Comparison of ENCODE assay signal across 1 cellular context in the genomic region with DNA sequence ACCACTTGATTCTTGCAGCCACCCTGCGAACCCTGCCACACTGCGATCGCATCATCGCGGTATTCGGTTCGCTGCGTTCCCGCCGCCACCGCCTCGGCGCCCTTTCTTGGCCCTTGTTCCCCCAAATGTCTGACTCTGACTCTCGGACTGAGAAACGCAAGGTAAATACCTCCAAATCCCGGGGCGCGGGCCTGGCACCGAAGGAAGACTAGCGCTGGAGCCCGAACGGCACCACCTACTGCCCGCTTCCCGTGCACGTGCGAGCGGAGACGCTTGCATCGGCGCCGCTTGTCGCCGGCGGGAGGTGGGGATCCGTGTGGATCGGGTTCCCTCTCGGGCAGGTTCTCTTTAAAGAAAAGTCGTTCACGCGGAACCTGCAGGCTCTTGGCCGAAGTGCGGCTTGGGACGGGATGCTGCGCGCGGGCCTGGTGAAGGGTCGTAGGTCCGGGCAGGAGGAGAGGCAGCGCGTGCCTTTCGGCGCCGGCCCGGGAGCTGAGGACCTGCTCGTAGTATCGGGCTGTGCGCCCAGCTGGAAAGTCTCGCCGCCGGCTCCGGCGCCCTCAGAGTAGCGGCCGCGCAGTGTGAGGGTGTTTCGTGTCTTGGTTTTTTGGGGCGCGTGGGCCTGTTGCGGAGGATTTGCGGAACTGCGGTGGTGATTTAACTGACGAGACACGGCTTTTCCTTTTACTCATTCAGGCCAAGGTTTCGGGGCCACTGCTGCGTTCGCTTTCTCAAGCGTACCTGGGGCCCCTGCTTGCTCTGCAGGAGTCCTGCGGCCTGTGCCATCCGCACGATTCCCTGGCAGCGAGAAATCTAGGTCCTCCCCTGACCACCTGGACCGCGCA.
A peak's percentile ranks its signal among the peaks of the same experiment; 100 is the strongest.
TF ChIP-seq lines count a peak whose summit lies in the region.

No MANE protein-coding gene starts in this region.

TF ChIP-seq in HepG2, 621 proteins besides CTCF, POLR2A, EP300 and RAD21 (continued from another document and continues in another):
- TF ChIP-seq, protein P1, sequence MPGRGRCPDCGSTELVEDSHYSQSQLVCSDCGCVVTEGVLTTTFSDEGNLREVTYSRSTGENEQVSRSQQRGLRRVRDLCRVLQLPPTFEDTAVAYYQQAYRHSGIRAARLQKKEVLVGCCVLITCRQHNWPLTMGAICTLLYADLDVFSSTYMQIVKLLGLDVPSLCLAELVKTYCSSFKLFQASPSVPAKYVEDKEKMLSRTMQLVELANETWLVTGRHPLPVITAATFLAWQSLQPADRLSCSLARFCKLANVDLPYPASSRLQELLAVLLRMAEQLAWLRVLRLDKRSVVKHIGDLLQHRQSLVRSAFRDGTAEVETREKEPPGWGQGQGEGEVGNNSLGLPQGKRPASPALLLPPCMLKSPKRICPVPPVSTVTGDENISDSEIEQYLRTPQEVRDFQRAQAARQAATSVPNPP (CRISPR knock-in tag; IDR thresholded peaks at IDR 0.05), result peak; percentile 11; the same call in 1 of the 2 replicates
- peak; percentile 43; the same call in 1 of the 2 replicates for TF ChIP-seq RNF2 (conservative IDR thresholded peaks at IDR 0.05; ENCODE audit: low read depth)
- peak; percentile 25; the same call in 1 of the 2 replicates for TF ChIP-seq FOXM1 (CRISPR knock-in tag; IDR thresholded peaks at IDR 0.05)
- TF ChIP-seq BRCA1 (CRISPR knock-in tag; IDR thresholded peaks at IDR 0.05), result 0 out of 2 replicates have a peak, but pooled peaks have one; percentile 13
- TF ChIP-seq, protein P2, sequence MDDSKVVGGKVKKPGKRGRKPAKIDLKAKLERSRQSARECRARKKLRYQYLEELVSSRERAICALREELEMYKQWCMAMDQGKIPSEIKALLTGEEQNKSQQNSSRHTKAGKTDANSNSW (CRISPR knock-in tag; IDR thresholded peaks at IDR 0.05; ENCODE audit: borderline replicate concordance), result 0 out of 2 replicates have a peak, but pooled peaks have one; percentile 21
- TF ChIP-seq ZNF589 (CRISPR knock-in tag; conservative IDR thresholded peaks at IDR 0.05), result peak; percentile 45; the same call in 1 of the 2 replicates
- TF ChIP-seq SIN3B (IDR thresholded peaks at IDR 0.05; ENCODE audit: low read length), result no peak
- peak; percentile 17 for TF ChIP-seq XRCC5 (optimal IDR thresholded peaks at IDR 0.05; ENCODE audit: low read length)
- TF ChIP-seq ZNF30 (CRISPR knock-in tag; IDR thresholded peaks at IDR 0.05), result 0 out of 2 replicates have a peak, but pooled peaks have one; percentile 70
- TF ChIP-seq ZNF329 (CRISPR knock-in tag; IDR thresholded peaks at IDR 0.05; ENCODE audit: low read depth), result peak; percentile 7; the same call in 1 of the 2 replicates
- peak; percentile 16; the same call in 1 of the 2 replicates for TF ChIP-seq ARNTL (CRISPR knock-in tag; IDR thresholded peaks at IDR 0.05)
- 0 out of 2 replicates have a peak, but pooled peaks have one; percentile 15 for TF ChIP-seq ZNF232 (CRISPR knock-in tag; IDR thresholded peaks at IDR 0.05; ENCODE audit: borderline replicate concordance)
- TF ChIP-seq, protein P3, sequence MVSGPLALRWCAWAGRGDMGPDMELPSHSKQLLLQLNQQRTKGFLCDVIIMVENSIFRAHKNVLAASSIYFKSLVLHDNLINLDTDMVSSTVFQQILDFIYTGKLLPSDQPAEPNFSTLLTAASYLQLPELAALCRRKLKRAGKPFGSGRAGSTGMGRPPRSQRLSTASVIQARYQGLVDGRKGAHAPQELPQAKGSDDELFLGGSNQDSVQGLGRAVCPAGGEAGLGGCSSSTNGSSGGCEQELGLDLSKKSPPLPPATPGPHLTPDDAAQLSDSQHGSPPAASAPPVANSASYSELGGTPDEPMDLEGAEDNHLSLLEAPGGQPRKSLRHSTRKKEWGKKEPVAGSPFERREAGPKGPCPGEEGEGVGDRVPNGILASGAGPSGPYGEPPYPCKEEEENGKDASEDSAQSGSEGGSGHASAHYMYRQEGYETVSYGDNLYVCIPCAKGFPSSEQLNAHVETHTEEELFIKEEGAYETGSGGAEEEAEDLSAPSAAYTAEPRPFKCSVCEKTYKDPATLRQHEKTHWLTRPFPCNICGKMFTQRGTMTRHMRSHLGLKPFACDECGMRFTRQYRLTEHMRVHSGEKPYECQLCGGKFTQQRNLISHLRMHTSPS (CRISPR knock-in tag; IDR thresholded peaks at IDR 0.05; ENCODE audit: low read depth), result peak; percentile 48; the same call in 1 of the 2 replicates
- no peak for TF ChIP-seq ZFP82 (CRISPR knock-in tag; IDR thresholded peaks at IDR 0.05; ENCODE audit: borderline replicate concordance)
- TF ChIP-seq ZNF225 (CRISPR knock-in tag; IDR thresholded peaks at IDR 0.05), result no peak; the same call in 1 of the 2 replicates
- 0 out of 2 replicates have a peak, but pooled peaks have one; percentile 30 for TF ChIP-seq ISX (CRISPR knock-in tag; conservative IDR thresholded peaks at IDR 0.05)
- TF ChIP-seq, protein P4, sequence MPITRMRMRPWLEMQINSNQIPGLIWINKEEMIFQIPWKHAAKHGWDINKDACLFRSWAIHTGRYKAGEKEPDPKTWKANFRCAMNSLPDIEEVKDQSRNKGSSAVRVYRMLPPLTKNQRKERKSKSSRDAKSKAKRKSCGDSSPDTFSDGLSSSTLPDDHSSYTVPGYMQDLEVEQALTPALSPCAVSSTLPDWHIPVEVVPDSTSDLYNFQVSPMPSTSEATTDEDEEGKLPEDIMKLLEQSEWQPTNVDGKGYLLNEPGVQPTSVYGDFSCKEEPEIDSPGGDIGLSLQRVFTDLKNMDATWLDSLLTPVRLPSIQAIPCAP (CRISPR knock-in tag; IDR thresholded peaks at IDR 0.05; ENCODE audit: low read depth), result peak; percentile 58; the same call in 1 of the 2 replicates
- TF ChIP-seq ZNF883 (CRISPR knock-in tag; IDR thresholded peaks at IDR 0.05; ENCODE audit: not compliant biosample characterization), result peak; percentile 24
- TF ChIP-seq ZNF20 (CRISPR knock-in tag; IDR thresholded peaks at IDR 0.05), result no peak
- TF ChIP-seq ZNF780A (CRISPR knock-in tag; IDR thresholded peaks at IDR 0.05), result 0 out of 2 replicates have a peak, but pooled peaks have one; percentile 30
- TF ChIP-seq SRY (CRISPR knock-in tag; IDR thresholded peaks at IDR 0.05), result peak; percentile 75
- TF ChIP-seq ARHGAP35 (CRISPR knock-in tag; IDR thresholded peaks at IDR 0.05; ENCODE audit: borderline replicate concordance), result no peak
- peak; percentile 47; the same call in 1 of the 2 replicates for TF ChIP-seq HDAC1 (CRISPR knock-in tag; IDR thresholded peaks at IDR 0.05)
- TF ChIP-seq, protein P5, sequence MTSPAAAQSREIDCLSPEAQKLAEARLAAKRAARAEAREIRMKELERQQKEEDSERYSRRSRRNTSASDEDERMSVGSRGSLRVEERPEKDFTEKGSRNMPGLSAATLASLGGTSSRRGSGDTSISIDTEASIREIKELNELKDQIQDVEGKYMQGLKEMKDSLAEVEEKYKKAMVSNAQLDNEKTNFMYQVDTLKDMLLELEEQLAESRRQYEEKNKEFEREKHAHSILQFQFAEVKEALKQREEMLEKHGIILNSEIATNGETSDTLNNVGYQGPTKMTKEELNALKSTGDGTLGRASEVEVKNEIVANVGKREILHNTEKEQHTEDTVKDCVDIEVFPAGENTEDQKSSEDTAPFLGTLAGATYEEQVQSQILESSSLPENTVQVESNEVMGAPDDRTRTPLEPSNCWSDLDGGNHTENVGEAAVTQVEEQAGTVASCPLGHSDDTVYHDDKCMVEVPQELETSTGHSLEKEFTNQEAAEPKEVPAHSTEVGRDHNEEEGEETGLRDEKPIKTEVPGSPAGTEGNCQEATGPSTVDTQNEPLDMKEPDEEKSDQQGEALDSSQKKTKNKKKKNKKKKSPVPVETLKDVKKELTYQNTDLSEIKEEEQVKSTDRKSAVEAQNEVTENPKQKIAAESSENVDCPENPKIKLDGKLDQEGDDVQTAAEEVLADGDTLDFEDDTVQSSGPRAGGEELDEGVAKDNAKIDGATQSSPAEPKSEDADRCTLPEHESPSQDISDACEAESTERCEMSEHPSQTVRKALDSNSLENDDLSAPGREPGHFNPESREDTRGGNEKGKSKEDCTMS (CRISPR knock-in tag; conservative IDR thresholded peaks at IDR 0.05), result no peak
- TF ChIP-seq, protein P6, sequence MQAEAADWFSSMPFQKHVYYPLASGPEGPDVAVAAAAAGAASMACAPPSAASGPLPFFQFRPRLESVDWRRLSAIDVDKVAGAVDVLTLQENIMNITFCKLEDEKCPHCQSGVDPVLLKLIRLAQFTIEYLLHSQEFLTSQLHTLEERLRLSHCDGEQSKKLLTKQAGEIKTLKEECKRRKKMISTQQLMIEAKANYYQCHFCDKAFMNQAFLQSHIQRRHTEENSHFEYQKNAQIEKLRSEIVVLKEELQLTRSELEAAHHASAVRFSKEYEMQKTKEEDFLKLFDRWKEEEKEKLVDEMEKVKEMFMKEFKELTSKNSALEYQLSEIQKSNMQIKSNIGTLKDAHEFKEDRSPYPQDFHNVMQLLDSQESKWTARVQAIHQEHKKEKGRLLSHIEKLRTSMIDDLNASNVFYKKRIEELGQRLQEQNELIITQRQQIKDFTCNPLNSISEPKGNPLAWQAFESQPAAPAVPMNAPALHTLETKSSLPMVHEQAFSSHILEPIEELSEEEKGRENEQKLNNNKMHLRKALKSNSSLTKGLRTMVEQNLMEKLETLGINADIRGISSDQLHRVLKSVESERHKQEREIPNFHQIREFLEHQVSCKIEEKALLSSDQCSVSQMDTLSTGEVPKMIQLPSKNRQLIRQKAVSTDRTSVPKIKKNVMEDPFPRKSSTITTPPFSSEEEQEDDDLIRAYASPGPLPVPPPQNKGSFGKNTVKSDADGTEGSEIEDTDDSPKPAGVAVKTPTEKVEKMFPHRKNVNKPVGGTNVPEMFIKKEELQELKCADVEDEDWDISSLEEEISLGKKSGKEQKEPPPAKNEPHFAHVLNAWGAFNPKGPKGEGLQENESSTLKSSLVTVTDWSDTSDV (CRISPR knock-in tag; IDR thresholded peaks at IDR 0.05), result peak; percentile 52; the same call in 1 of the 2 replicates
- peak; percentile 60; the same call in 1 of the 2 replicates for TF ChIP-seq ZNF703 (CRISPR knock-in tag; IDR thresholded peaks at IDR 0.05; ENCODE audit: borderline replicate concordance)
- peak; percentile 84 for TF ChIP-seq BHLHE40 (IDR thresholded peaks at IDR 0.05; ENCODE audit: low read length)
- TF ChIP-seq KDM5A (IDR thresholded peaks at IDR 0.05; ENCODE audit: borderline replicate concordance, low read length), result peak; percentile 59; the same call in 1 of the 2 replicates
- no peak; the same call in 1 of the 2 replicates for TF ChIP-seq MTF2 (CRISPR knock-in tag; IDR thresholded peaks at IDR 0.05; ENCODE audit: borderline replicate concordance)
- no peak for TF ChIP-seq TSC22D2 (CRISPR knock-in tag; IDR thresholded peaks at IDR 0.05; ENCODE audit: borderline replicate concordance)
- TF ChIP-seq KDM2A (CRISPR knock-in tag; IDR thresholded peaks at IDR 0.05; ENCODE audit: borderline replicate concordance, low read depth), result peak; percentile 64; the same call in 1 of the 2 replicates
- 0 out of 2 replicates have a peak, but pooled peaks have one; percentile 64 for TF ChIP-seq KLF15 (CRISPR knock-in tag; IDR thresholded peaks at IDR 0.05; ENCODE audit: borderline replicate concordance)
- TF ChIP-seq SATB2 (CRISPR knock-in tag; IDR thresholded peaks at IDR 0.05), result peak; percentile 53; the same call in 1 of the 2 replicates
- peak; percentile 67 for TF ChIP-seq HNRNPLL (IDR thresholded peaks at IDR 0.05; ENCODE audit: low read depth, low read length, poor library complexity, severe bottlenecking)
- 0 out of 2 replicates have a peak, but pooled peaks have one; percentile 63 for TF ChIP-seq GZF1 (CRISPR knock-in tag; IDR thresholded peaks at IDR 0.05)
- peak; percentile 14 for TF ChIP-seq SRSF1 (optimal IDR thresholded peaks at IDR 0.05; ENCODE audit: low read depth, low read length)
- 0 out of 2 replicates have a peak, but pooled peaks have one; percentile 48 for TF ChIP-seq ZFAT (CRISPR knock-in tag; conservative IDR thresholded peaks at IDR 0.05)
- TF ChIP-seq, protein P7, sequence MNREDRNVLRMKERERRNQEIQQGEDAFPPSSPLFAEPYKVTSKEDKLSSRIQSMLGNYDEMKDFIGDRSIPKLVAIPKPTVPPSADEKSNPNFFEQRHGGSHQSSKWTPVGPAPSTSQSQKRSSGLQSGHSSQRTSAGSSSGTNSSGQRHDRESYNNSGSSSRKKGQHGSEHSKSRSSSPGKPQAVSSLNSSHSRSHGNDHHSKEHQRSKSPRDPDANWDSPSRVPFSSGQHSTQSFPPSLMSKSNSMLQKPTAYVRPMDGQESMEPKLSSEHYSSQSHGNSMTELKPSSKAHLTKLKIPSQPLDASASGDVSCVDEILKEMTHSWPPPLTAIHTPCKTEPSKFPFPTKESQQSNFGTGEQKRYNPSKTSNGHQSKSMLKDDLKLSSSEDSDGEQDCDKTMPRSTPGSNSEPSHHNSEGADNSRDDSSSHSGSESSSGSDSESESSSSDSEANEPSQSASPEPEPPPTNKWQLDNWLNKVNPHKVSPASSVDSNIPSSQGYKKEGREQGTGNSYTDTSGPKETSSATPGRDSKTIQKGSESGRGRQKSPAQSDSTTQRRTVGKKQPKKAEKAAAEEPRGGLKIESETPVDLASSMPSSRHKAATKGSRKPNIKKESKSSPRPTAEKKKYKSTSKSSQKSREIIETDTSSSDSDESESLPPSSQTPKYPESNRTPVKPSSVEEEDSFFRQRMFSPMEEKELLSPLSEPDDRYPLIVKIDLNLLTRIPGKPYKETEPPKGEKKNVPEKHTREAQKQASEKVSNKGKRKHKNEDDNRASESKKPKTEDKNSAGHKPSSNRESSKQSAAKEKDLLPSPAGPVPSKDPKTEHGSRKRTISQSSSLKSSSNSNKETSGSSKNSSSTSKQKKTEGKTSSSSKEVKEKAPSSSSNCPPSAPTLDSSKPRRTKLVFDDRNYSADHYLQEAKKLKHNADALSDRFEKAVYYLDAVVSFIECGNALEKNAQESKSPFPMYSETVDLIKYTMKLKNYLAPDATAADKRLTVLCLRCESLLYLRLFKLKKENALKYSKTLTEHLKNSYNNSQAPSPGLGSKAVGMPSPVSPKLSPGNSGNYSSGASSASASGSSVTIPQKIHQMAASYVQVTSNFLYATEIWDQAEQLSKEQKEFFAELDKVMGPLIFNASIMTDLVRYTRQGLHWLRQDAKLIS (CRISPR knock-in tag; IDR thresholded peaks at IDR 0.05), result peak; percentile 3; the same call in 1 of the 2 replicates
- no peak for TF ChIP-seq ZNF451 (CRISPR knock-in tag; IDR thresholded peaks at IDR 0.05)
- peak; percentile 73 for TF ChIP-seq CHD2 (IDR thresholded peaks at IDR 0.05; ENCODE audit: low read depth, low read length)
- peak; percentile 6; the same call in 1 of the 2 replicates for TF ChIP-seq ELF3 (CRISPR knock-in tag; IDR thresholded peaks at IDR 0.05)
- TF ChIP-seq ISL2 (CRISPR knock-in tag; IDR thresholded peaks at IDR 0.05), result 0 out of 2 replicates have a peak, but pooled peaks have one; percentile 11
